ENCODE assay signal across 1 cellular context in the genomic region with DNA sequence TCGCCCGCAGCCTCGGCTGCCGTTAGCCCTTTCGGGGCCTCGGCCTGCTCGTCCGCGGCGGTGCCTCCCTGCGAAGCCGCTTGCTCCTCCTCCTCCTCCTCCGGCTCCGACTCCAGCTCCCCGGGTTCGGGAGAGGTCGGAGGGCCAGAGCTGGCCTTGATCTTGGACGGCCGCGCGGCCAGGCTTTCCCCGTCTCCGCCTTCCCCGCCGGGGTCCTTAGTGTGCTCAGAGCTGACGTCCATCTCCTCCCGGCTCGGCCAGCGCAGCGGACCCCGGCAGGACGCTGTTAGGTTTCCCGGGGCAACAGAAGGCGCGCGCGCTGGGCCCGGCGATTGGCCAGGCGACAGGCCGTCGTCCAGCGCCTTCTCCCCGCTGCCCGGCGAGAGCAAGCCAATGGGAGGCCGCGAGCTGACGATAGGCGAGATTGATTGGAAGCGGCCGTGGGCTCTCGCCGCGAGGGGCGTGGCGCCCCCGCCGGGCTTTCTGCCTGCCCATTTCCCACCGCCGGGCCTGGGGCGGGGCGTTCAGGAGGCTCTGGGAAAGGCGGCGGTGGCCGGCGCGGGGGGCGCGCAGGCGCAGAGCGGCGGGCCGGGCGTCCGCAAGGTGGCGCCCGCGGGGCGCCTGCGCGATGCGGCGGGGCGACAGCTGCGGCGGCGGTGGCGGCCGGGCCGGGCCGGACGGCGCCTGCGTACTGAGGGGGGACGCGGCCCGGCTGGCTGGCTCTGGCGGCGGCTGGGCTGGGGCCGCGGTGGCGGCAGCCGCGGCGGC.
TF ChIP-seq lines count a peak whose summit lies in the region.

Gene TADA2B, plus strand, starts transcription at position 676 of the 768 bp plus-strand sequence. CDS start 208 bp downstream, outside the sequence.

TF ChIP-seq in WTC11, 78 proteins besides CTCF, POLR2A, EP300 and RAD21 (continued from another document):
- peak; percentile 19; the same call in 1 of the 2 replicates for TF ChIP-seq ARID4B (CRISPR knock-in tag; IDR thresholded peaks at IDR 0.05; ENCODE audit: borderline replicate concordance)
- TF ChIP-seq, protein P1, sequence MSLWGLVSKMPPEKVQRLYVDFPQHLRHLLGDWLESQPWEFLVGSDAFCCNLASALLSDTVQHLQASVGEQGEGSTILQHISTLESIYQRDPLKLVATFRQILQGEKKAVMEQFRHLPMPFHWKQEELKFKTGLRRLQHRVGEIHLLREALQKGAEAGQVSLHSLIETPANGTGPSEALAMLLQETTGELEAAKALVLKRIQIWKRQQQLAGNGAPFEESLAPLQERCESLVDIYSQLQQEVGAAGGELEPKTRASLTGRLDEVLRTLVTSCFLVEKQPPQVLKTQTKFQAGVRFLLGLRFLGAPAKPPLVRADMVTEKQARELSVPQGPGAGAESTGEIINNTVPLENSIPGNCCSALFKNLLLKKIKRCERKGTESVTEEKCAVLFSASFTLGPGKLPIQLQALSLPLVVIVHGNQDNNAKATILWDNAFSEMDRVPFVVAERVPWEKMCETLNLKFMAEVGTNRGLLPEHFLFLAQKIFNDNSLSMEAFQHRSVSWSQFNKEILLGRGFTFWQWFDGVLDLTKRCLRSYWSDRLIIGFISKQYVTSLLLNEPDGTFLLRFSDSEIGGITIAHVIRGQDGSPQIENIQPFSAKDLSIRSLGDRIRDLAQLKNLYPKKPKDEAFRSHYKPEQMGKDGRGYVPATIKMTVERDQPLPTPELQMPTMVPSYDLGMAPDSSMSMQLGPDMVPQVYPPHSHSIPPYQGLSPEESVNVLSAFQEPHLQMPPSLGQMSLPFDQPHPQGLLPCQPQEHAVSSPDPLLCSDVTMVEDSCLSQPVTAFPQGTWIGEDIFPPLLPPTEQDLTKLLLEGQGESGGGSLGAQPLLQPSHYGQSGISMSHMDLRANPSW (CRISPR knock-in tag; conservative IDR thresholded peaks at IDR 0.05; ENCODE audit: low read depth): no peak
- no peak for TF ChIP-seq ZNF671 (CRISPR knock-in tag; IDR thresholded peaks at IDR 0.05)
- TF ChIP-seq, protein P2, sequence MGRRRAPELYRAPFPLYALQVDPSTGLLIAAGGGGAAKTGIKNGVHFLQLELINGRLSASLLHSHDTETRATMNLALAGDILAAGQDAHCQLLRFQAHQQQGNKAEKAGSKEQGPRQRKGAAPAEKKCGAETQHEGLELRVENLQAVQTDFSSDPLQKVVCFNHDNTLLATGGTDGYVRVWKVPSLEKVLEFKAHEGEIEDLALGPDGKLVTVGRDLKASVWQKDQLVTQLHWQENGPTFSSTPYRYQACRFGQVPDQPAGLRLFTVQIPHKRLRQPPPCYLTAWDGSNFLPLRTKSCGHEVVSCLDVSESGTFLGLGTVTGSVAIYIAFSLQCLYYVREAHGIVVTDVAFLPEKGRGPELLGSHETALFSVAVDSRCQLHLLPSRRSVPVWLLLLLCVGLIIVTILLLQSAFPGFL (CRISPR knock-in tag; IDR thresholded peaks at IDR 0.05; ENCODE audit: borderline replicate concordance): no peak
- TF ChIP-seq MAX (CRISPR knock-in tag; IDR thresholded peaks at IDR 0.05): no peak; the same call in 1 of the 2 replicates
- TF ChIP-seq, protein P3, sequence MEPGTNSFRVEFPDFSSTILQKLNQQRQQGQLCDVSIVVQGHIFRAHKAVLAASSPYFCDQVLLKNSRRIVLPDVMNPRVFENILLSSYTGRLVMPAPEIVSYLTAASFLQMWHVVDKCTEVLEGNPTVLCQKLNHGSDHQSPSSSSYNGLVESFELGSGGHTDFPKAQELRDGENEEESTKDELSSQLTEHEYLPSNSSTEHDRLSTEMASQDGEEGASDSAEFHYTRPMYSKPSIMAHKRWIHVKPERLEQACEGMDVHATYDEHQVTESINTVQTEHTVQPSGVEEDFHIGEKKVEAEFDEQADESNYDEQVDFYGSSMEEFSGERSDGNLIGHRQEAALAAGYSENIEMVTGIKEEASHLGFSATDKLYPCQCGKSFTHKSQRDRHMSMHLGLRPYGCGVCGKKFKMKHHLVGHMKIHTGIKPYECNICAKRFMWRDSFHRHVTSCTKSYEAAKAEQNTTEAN (CRISPR knock-in tag; IDR thresholded peaks at IDR 0.05): no peak
- TF ChIP-seq ZNF512 (CRISPR knock-in tag; IDR thresholded peaks at IDR 0.05; ENCODE audit: borderline replicate concordance): no peak
- TF ChIP-seq MLX (CRISPR knock-in tag; IDR thresholded peaks at IDR 0.05): no peak
- TF ChIP-seq RELA (CRISPR knock-in tag; IDR thresholded peaks at IDR 0.05; ENCODE audit: borderline replicate concordance): no peak
- TF ChIP-seq NFYB (CRISPR knock-in tag; conservative IDR thresholded peaks at IDR 0.05; ENCODE audit: low read depth): peak; percentile 87
- TF ChIP-seq, protein P4, sequence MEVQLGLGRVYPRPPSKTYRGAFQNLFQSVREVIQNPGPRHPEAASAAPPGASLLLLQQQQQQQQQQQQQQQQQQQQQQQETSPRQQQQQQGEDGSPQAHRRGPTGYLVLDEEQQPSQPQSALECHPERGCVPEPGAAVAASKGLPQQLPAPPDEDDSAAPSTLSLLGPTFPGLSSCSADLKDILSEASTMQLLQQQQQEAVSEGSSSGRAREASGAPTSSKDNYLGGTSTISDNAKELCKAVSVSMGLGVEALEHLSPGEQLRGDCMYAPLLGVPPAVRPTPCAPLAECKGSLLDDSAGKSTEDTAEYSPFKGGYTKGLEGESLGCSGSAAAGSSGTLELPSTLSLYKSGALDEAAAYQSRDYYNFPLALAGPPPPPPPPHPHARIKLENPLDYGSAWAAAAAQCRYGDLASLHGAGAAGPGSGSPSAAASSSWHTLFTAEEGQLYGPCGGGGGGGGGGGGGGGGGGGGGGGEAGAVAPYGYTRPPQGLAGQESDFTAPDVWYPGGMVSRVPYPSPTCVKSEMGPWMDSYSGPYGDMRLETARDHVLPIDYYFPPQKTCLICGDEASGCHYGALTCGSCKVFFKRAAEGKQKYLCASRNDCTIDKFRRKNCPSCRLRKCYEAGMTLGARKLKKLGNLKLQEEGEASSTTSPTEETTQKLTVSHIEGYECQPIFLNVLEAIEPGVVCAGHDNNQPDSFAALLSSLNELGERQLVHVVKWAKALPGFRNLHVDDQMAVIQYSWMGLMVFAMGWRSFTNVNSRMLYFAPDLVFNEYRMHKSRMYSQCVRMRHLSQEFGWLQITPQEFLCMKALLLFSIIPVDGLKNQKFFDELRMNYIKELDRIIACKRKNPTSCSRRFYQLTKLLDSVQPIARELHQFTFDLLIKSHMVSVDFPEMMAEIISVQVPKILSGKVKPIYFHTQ (CRISPR knock-in tag; IDR thresholded peaks at IDR 0.05): no peak
